In genomic region chr1:26368006-26368405, GRCh38 we compare ENCODE assay signal across 23 cellular contexts. TPM values are rescaled to one million over a fixed set of nuclear protein-coding genes. Genes with fewer than 3 reads are reported as not detected.
A peak's percentile ranks its signal among the peaks of the same experiment; 100 is the strongest.
DNase-seq lines count a peak whose midpoint lies in the region; ATAC-seq, FAIRE-seq and TF ChIP-seq lines count a peak whose summit lies in the region.
"Had no signal": no experiment of that assay in that cellular context is flagged by ENCODE, and none has a peak within 500 bp of the region (broad histone marks: within the 10 kb centered on the region; RNA-seq: fewer than 3 reads in every experiment).

No MANE protein-coding gene starts in this region.

- DNase-seq in HepG2 (ENCODE audit: low spot score), result no peak
- no peak for DNase-seq in right lobe of liver
- no peak for DNase-seq in GM13977 (ENCODE audit: low spot score)
- DNase-seq in activated naive CD8-positive, alpha-beta T cell treated with anti-CD3 and anti-CD28 coated beads, Interleukin-2, amount 50 U/mL, for 24 hours, result no peak
- no peak for DNase-seq in neural crest cell (ENCODE audit: low read depth, low spot score)
- DNase-seq in SIG-M5 treated with dmso at 0.1 percent for 504 hours (lab: John Stamatoyannopoulos, UW; ENCODE audit: unreplicated experiment), result no peak
- DNase-seq: C1 segment of cervical spinal cord, GOT3, IMR-90, NCI-H1048, NCI-H1417, NCI-H1694, NCI-H2081, NCI-H2227 treated with DMSO at 0.1 percent for 48 hours, NCI-H526 treated with DMSO at 0.1 percent for 48 hours, SHP77 treated with DMSO at 0.1 percent for 48 hours had no signal

- no peaks in the 10 kb centered on the region for H3K36me3 Mint-ChIP-seq in activated naive CD8-positive, alpha-beta T cell treated with anti-CD3 and anti-CD28 coated beads, Interleukin-2, amount 50 U/mL, for 24 hours (ENCODE audit: low read depth)
- H3K36me3 Mint-ChIP-seq in neural crest cell (ENCODE audit: low read depth), result no peaks in the 10 kb centered on the region

- peaks cover 5% of the 10 kb centered on the region for H3K27me3 Mint-ChIP-seq in activated naive CD8-positive, alpha-beta T cell treated with anti-CD3 and anti-CD28 coated beads, Interleukin-2, amount 50 U/mL, for 24 hours
- H3K27me3 Mint-ChIP-seq in neural crest cell (ENCODE audit: low read depth), result peaks cover 3% of the 10 kb centered on the region

- TF ChIP-seq RAD21 in HepG2 (CRISPR knock-in tag; IDR thresholded peaks at IDR 0.05), result no peak

- no peak for FAIRE-seq in HepG2 (lab: Jason Lieb, UNC)

- no peak for TF ChIP-seq EP300 in HepG2 (IDR thresholded peaks at IDR 0.05; ENCODE audit: low read depth in 2 of 2, low read length in 2 of 2)
- TF ChIP-seq EP300 in HepG2 (CRISPR knock-in tag; IDR thresholded peaks at IDR 0.05; ENCODE audit: borderline replicate concordance), result no peak

- no peaks in the 10 kb centered on the region for H4K20me1 ChIP-seq in HepG2 (ENCODE audit: insufficient read depth, low read length)

- in situ Hi-C loops in HepG2 (cut with HindIII; ENCODE audit: extremely low pct_ligation_motif_present, low pct_unique_long_range_greater_than_20kb), result no loop called here
- in situ Hi-C loops in GM13977 (cut with MboI; ENCODE audit: low pct_unique_long_range_greater_than_20kb, low sequenced_read_pairs, unreplicated experiment), result no loop called here

- H3K79me2 ChIP-seq in HepG2 (ENCODE audit: insufficient read depth, low read length), result no peaks in the 10 kb centered on the region

- no peak overlapping the region for H3K4me2 ChIP-seq in HepG2 (ENCODE audit: low read depth, low read length)
- H3K4me2 ChIP-seq: KMS-11 had no signal

- TF ChIP-seq POLR2A in HepG2 (IDR thresholded peaks at IDR 0.05; ENCODE audit: insufficient read depth in 1 of 2, low read depth in 2 of 2, low read length in 2 of 2), result no peak
- no peak for TF ChIP-seq POLR2A in right lobe of liver (IDR thresholded peaks at IDR 0.05)

- no peak overlapping the region for H3K9ac ChIP-seq in HepG2 (ENCODE audit: insufficient read depth, low read depth, low read length)
- H3K9ac ChIP-seq: KMS-11 had no signal

- intact Hi-C loops in HepG2 (cut with micrococcal nuclease; ENCODE audit: unreplicated experiment), result no loop called here
- intact Hi-C loops in right lobe of liver (cut with DNase I), result loop anchor here (10.0 kb wide), 2 partner anchors 73 to 83 kb away; partner anchors contain the start of gene SH3BGRL3 (in 1 of the 2)

- H2AFZ ChIP-seq in HepG2 (ENCODE audit: low read length), result no peak overlapping the region

- no peak overlapping the region for H3K4me3 Mint-ChIP-seq in activated naive CD8-positive, alpha-beta T cell treated with anti-CD3 and anti-CD28 coated beads, Interleukin-2, amount 50 U/mL, for 24 hours
- no peak overlapping the region for H3K4me3 Mint-ChIP-seq in neural crest cell

- ATAC-seq in HepG2 (no peak), right lobe of liver (no peak), GM21423 (IDR thresholded peaks at IDR 0.05; ENCODE audit: unreplicated experiment) (no peak)
- ATAC-seq in activated naive CD8-positive, alpha-beta T cell treated with anti-CD3 and anti-CD28 coated beads, Interleukin-2, amount 50 U/mL, for 24 hours, result no peak
- ATAC-seq: HCT116, Panc1 had no signal

- peak; percentile 19; the same call in 1 of the 2 replicates for TF ChIP-seq CTCF in HepG2 (CRISPR knock-in tag; IDR thresholded peaks at IDR 0.05)
- no peak for TF ChIP-seq CTCF in right lobe of liver (IDR thresholded peaks at IDR 0.05)
- peak; percentile 8 for TF ChIP-seq CTCF in GM13977 (IDR thresholded peaks at IDR 0.05; ENCODE audit: extremely low read depth, insufficient read depth, missing control alignments)
- TF ChIP-seq CTCF in neural crest cell (conservative IDR thresholded peaks at IDR 0.05), result no peak

- H3K27me3 ChIP-seq in HepG2 (ENCODE audit: control insufficient read depth in 1 of 2, insufficient read depth in 2 of 2, low read length in 2 of 2) (peaks cover 3 to 7% of the 10 kb centered on the region in 2 experiments; a peak in 2 of 5 replicates), right lobe of liver (no peaks in the 10 kb centered on the region)

- H3K4me3 ChIP-seq in HepG2 (replicated peaks in 1 of 3; ENCODE audit: insufficient read depth in 1 of 3, low read depth in 2 of 3, low read length in 3 of 3) (no peak overlapping the region), right lobe of liver (no peak overlapping the region)
- H3K4me3 ChIP-seq: SK-N-MC had no signal

- CTCF ChIA-PET in HepG2 (lab: Yijun Ruan, JAX; ENCODE audit: low intra/inter-chr PET ratio, low total read pairs), result no interaction called here

- 4% methylated on average over 4 of the region's 4 CpGs for whole genome bisulfite sequencing in HepG2 (ENCODE audit: low lambda C conversion rate)
- WGBS in right lobe of liver (ENCODE audit: insufficient coverage, low coverage, low lambda C conversion rate, missing lambda C conversion rate), result 100% methylated on average over 1 of the region's 4 CpGs

- peak overlapping the region; percentile 36 for H3K27ac Mint-ChIP-seq in activated naive CD8-positive, alpha-beta T cell treated with anti-CD3 and anti-CD28 coated beads, Interleukin-2, amount 50 U/mL, for 24 hours
- peak overlapping the region; percentile 95 for H3K27ac Mint-ChIP-seq in neural crest cell (ENCODE audit: unreplicated experiment)

- H3K27ac ChIP-seq in HepG2 (ENCODE audit: extremely low read length, insufficient read depth, low read length) (no peak overlapping the region), right lobe of liver (no peak overlapping the region)
- H3K27ac ChIP-seq: KMS-11, SK-N-MC had no signal

- H3K9me3 ChIP-seq in HepG2 (ENCODE audit: low read length) (no peaks in the 10 kb centered on the region), right lobe of liver (no peaks in the 10 kb centered on the region)

- no TSS peak for BruUV-seq in HepG2 (replicated peaks; lab: Mats Ljungman, UMichigan)

- no peaks in the 10 kb centered on the region; a peak in 1 of 5 replicates for H3K36me3 ChIP-seq in HepG2 (replicated peaks in 1 of 2; ENCODE audit: control insufficient read depth in 1 of 2, insufficient read depth in 2 of 2, low read length in 2 of 2)
- no peaks in the 10 kb centered on the region for H3K36me3 ChIP-seq in right lobe of liver

- peaks cover 53% of the 10 kb centered on the region for H3K4me1 Mint-ChIP-seq in activated naive CD8-positive, alpha-beta T cell treated with anti-CD3 and anti-CD28 coated beads, Interleukin-2, amount 50 U/mL, for 24 hours
- H3K4me1 Mint-ChIP-seq in neural crest cell, result peaks cover 9% of the 10 kb centered on the region

- peaks cover 25% of the 10 kb centered on the region for H3K4me1 ChIP-seq in HepG2 (ENCODE audit: insufficient read depth, low read length)
- no peaks in the 10 kb centered on the region for H3K4me1 ChIP-seq in right lobe of liver

- peaks cover 4% of the 10 kb centered on the region for H3K9me3 Mint-ChIP-seq in activated naive CD8-positive, alpha-beta T cell treated with anti-CD3 and anti-CD28 coated beads, Interleukin-2, amount 50 U/mL, for 24 hours
- H3K9me3 Mint-ChIP-seq in neural crest cell, result peaks cover 4% of the 10 kb centered on the region

- POLR2A ChIA-PET in HepG2 (lab: Yijun Ruan, JAX), result no interaction called here

RNA-seq across cellular contexts. Expression of gene ZNF683, which starts 4.5 kb away (rescaled TPM):
- total RNA-seq in HepG2 (2016; rRNA removed; fragmentation: Illumina TruSeq; extraction: Trizol) (not detected in 2 replicates), right lobe of liver (under 1 TPM in 1 of 6 experiments, not detected in 5; 0.19 TPM), neural crest cell (not detected in 2 replicates)
- total RNA-seq in HepG2 (2016; cell fraction: cytosol; rRNA removed; fragmentation: Illumina TruSeq; extraction: Trizol; ENCODE audit: low read depth), result not detected in 2 replicates
- not detected in 2 replicates for total RNA-seq in HepG2 (2016; cell fraction: insoluble cytoplasmic fraction; rRNA removed; fragmentation: Illumina TruSeq; extraction: Trizol)
- total RNA-seq in HepG2 (2016; cell fraction: membrane; rRNA removed; fragmentation: Illumina TruSeq; extraction: Trizol), result not detected in 2 replicates
- total RNA-seq in HepG2 (2016; cell fraction: nucleus; rRNA removed; fragmentation: Illumina TruSeq; extraction: Trizol), result not detected in 2 replicates
- not detected in 2 replicates for polyA plus RNA-seq in HepG2 (2011; rRNA removed)
- not detected in 2 replicates for polyA plus RNA-seq in HepG2 (2011; cell fraction: cytosol; rRNA removed)
- not detected in 2 replicates for polyA plus RNA-seq in HepG2 (2011; cell fraction: nucleus; rRNA removed)
- not detected in 2 replicates for polyA plus RNA-seq in HepG2 (2012)
- polyA plus RNA-seq in HepG2 (2016; cell fraction: cytosol; fragmentation: Illumina TruSeq; extraction: Trizol; ENCODE audit: low read depth), result not detected in 2 replicates
- not detected in 2 replicates for polyA plus RNA-seq in HepG2 (2016; cell fraction: insoluble cytoplasmic fraction; fragmentation: Illumina TruSeq; extraction: Trizol; ENCODE audit: low read depth)
- polyA plus RNA-seq in HepG2 (2016; cell fraction: membrane; fragmentation: Illumina TruSeq; extraction: Trizol; ENCODE audit: low read depth), result not detected in 2 replicates
- polyA plus RNA-seq in HepG2 (2016; cell fraction: nucleus; fragmentation: Illumina TruSeq; extraction: Trizol; ENCODE audit: insufficient read depth, low read depth), result not detected in 2 replicates
- polyA minus RNA-seq in HepG2 (2011; rRNA and poly(A)+ RNA removed; ENCODE audit: low replicate concordance), result not detected in 2 replicates
- polyA minus RNA-seq in HepG2 (2011; cell fraction: cytosol; rRNA and poly(A)+ RNA removed), result not detected in 2 replicates
- polyA minus RNA-seq in HepG2 (2011; cell fraction: nucleus; rRNA and poly(A)+ RNA removed), result not detected in 2 replicates
- total RNA-seq: A673, IMR-90, NCI-H460 had no signal
- polyA plus RNA-seq: IMR-90 had no signal

RNA-seq across cellular contexts. Expression of gene CRYBG2, which starts 14.1 kb away (rescaled TPM):
- total RNA-seq in HepG2 (2016; rRNA removed; fragmentation: Illumina TruSeq; extraction: Trizol) (0.39 and 1.3 TPM in 2 replicates), right lobe of liver (1 to 10 TPM in 2 of 6 experiments, under 1 TPM in 1, not detected in 3; 0.81 to 1.9 (median 1.7) TPM), neural crest cell (3.8 and 6.3 TPM in 2 replicates)
- 0.18 TPM in 1 of 2 replicates, not detected in the other for total RNA-seq in HepG2 (2016; cell fraction: cytosol; rRNA removed; fragmentation: Illumina TruSeq; extraction: Trizol; ENCODE audit: low read depth)
- total RNA-seq in HepG2 (2016; cell fraction: insoluble cytoplasmic fraction; rRNA removed; fragmentation: Illumina TruSeq; extraction: Trizol), result 0.86 and 1.1 TPM in 2 replicates
- 0.48 and 0.87 TPM in 2 replicates for total RNA-seq in HepG2 (2016; cell fraction: membrane; rRNA removed; fragmentation: Illumina TruSeq; extraction: Trizol)
- total RNA-seq in HepG2 (2016; cell fraction: nucleus; rRNA removed; fragmentation: Illumina TruSeq; extraction: Trizol), result 2.3 TPM in 2 replicates
- polyA plus RNA-seq in HepG2 (2011; rRNA removed), result 2.9 and 4.7 TPM in 2 replicates
- 2.0 and 2.5 TPM in 2 replicates for polyA plus RNA-seq in HepG2 (2011; cell fraction: cytosol; rRNA removed)
- 16.5 and 19.4 TPM in 2 replicates for polyA plus RNA-seq in HepG2 (2011; cell fraction: nucleus; rRNA removed)
- 2.7 and 3.8 TPM in 2 replicates for polyA plus RNA-seq in HepG2 (2012)
- 0.12 and 0.98 TPM in 2 replicates for polyA plus RNA-seq in HepG2 (2016; cell fraction: cytosol; fragmentation: Illumina TruSeq; extraction: Trizol; ENCODE audit: low read depth)
- polyA plus RNA-seq in HepG2 (2016; cell fraction: insoluble cytoplasmic fraction; fragmentation: Illumina TruSeq; extraction: Trizol; ENCODE audit: low read depth), result 1.7 and 1.8 TPM in 2 replicates
- polyA plus RNA-seq in HepG2 (2016; cell fraction: membrane; fragmentation: Illumina TruSeq; extraction: Trizol; ENCODE audit: low read depth), result 0.48 and 0.79 TPM in 2 replicates
- 3.4 and 8.9 TPM in 2 replicates for polyA plus RNA-seq in HepG2 (2016; cell fraction: nucleus; fragmentation: Illumina TruSeq; extraction: Trizol; ENCODE audit: insufficient read depth, low read depth)
- 3.5 and 7.2 TPM in 2 replicates for polyA minus RNA-seq in HepG2 (2011; rRNA and poly(A)+ RNA removed; ENCODE audit: low replicate concordance)
- polyA minus RNA-seq in HepG2 (2011; cell fraction: cytosol; rRNA and poly(A)+ RNA removed), result 3.4 and 5.1 TPM in 2 replicates
- polyA minus RNA-seq in HepG2 (2011; cell fraction: nucleus; rRNA and poly(A)+ RNA removed), result 7.6 and 9.4 TPM in 2 replicates
- total RNA-seq: A673, IMR-90 had no signal
- polyA plus RNA-seq: IMR-90 had no signal

RNA-seq across cellular contexts. Expression of gene LIN28A, which starts 42.6 kb away (rescaled TPM):
- total RNA-seq in HepG2 (2016; rRNA removed; fragmentation: Illumina TruSeq; extraction: Trizol) (0.04 TPM in 1 of 2 replicates, not detected in the other), right lobe of liver (under 1 TPM in 1 of 6 experiments, not detected in 5; 0.09 TPM), neural crest cell (445 and 455 TPM in 2 replicates)
- not detected in 2 replicates for total RNA-seq in HepG2 (2016; cell fraction: cytosol; rRNA removed; fragmentation: Illumina TruSeq; extraction: Trizol; ENCODE audit: low read depth)
- total RNA-seq in HepG2 (2016; cell fraction: insoluble cytoplasmic fraction; rRNA removed; fragmentation: Illumina TruSeq; extraction: Trizol), result 0.02 TPM in 1 of 2 replicates, not detected in the other
- not detected in 2 replicates for total RNA-seq in HepG2 (2016; cell fraction: membrane; rRNA removed; fragmentation: Illumina TruSeq; extraction: Trizol)
- not detected in 2 replicates for total RNA-seq in HepG2 (2016; cell fraction: nucleus; rRNA removed; fragmentation: Illumina TruSeq; extraction: Trizol)
- 0.01 TPM in 1 of 2 replicates, not detected in the other for polyA plus RNA-seq in HepG2 (2011; rRNA removed)
- 0.01 TPM in 1 of 2 replicates, not detected in the other for polyA plus RNA-seq in HepG2 (2011; cell fraction: cytosol; rRNA removed)
- polyA plus RNA-seq in HepG2 (2011; cell fraction: nucleus; rRNA removed), result 0.05 and 0.07 TPM in 2 replicates
- 0.05 TPM in 1 of 2 replicates, not detected in the other for polyA plus RNA-seq in HepG2 (2012)
- polyA plus RNA-seq in HepG2 (2016; cell fraction: cytosol; fragmentation: Illumina TruSeq; extraction: Trizol; ENCODE audit: low read depth), result not detected in 2 replicates
- not detected in 2 replicates for polyA plus RNA-seq in HepG2 (2016; cell fraction: insoluble cytoplasmic fraction; fragmentation: Illumina TruSeq; extraction: Trizol; ENCODE audit: low read depth)
- not detected in 2 replicates for polyA plus RNA-seq in HepG2 (2016; cell fraction: membrane; fragmentation: Illumina TruSeq; extraction: Trizol; ENCODE audit: low read depth)
- not detected in 2 replicates for polyA plus RNA-seq in HepG2 (2016; cell fraction: nucleus; fragmentation: Illumina TruSeq; extraction: Trizol; ENCODE audit: insufficient read depth, low read depth)
- 0.04 TPM in 1 of 2 replicates, not detected in the other for polyA minus RNA-seq in HepG2 (2011; rRNA and poly(A)+ RNA removed; ENCODE audit: low replicate concordance)
- polyA minus RNA-seq in HepG2 (2011; cell fraction: cytosol; rRNA and poly(A)+ RNA removed), result not detected in 2 replicates
- polyA minus RNA-seq in HepG2 (2011; cell fraction: nucleus; rRNA and poly(A)+ RNA removed), result not detected in 2 replicates
- total RNA-seq: IMR-90, NCI-H460 had no signal
- polyA plus RNA-seq: IMR-90 had no signal

RNA-seq across cellular contexts. Expression of gene CD52, which starts 50.2 kb away (rescaled TPM):
- total RNA-seq in HepG2 (2016; rRNA removed; fragmentation: Illumina TruSeq; extraction: Trizol) (not detected in 2 replicates), right lobe of liver (10 to 100 TPM in 2 of 6 experiments, 1 to 10 TPM in 4; 2.8 to 17.6 (median 8.5) TPM), neural crest cell (not detected in 2 replicates)
- total RNA-seq in HepG2 (2016; cell fraction: cytosol; rRNA removed; fragmentation: Illumina TruSeq; extraction: Trizol; ENCODE audit: low read depth), result not detected in 2 replicates
- not detected in 2 replicates for total RNA-seq in HepG2 (2016; cell fraction: insoluble cytoplasmic fraction; rRNA removed; fragmentation: Illumina TruSeq; extraction: Trizol)
- not detected in 2 replicates for total RNA-seq in HepG2 (2016; cell fraction: membrane; rRNA removed; fragmentation: Illumina TruSeq; extraction: Trizol)
- total RNA-seq in HepG2 (2016; cell fraction: nucleus; rRNA removed; fragmentation: Illumina TruSeq; extraction: Trizol), result not detected in 2 replicates
- 0.32 and 0.93 TPM in 2 replicates for polyA plus RNA-seq in HepG2 (2011; rRNA removed)
- polyA plus RNA-seq in HepG2 (2011; cell fraction: cytosol; rRNA removed), result 0.81 TPM in 2 replicates
- not detected in 2 replicates for polyA plus RNA-seq in HepG2 (2011; cell fraction: nucleus; rRNA removed)
- not detected in 2 replicates for polyA plus RNA-seq in HepG2 (2012)
- polyA plus RNA-seq in HepG2 (2016; cell fraction: cytosol; fragmentation: Illumina TruSeq; extraction: Trizol; ENCODE audit: low read depth), result not detected in 2 replicates
- not detected in 2 replicates for polyA plus RNA-seq in HepG2 (2016; cell fraction: insoluble cytoplasmic fraction; fragmentation: Illumina TruSeq; extraction: Trizol; ENCODE audit: low read depth)
- polyA plus RNA-seq in HepG2 (2016; cell fraction: membrane; fragmentation: Illumina TruSeq; extraction: Trizol; ENCODE audit: low read depth), result not detected in 2 replicates
- not detected in 2 replicates for polyA plus RNA-seq in HepG2 (2016; cell fraction: nucleus; fragmentation: Illumina TruSeq; extraction: Trizol; ENCODE audit: insufficient read depth, low read depth)
- polyA minus RNA-seq in HepG2 (2011; rRNA and poly(A)+ RNA removed; ENCODE audit: low replicate concordance), result 0.44 and 1.2 TPM in 2 replicates
- not detected in 2 replicates for polyA minus RNA-seq in HepG2 (2011; cell fraction: cytosol; rRNA and poly(A)+ RNA removed)
- polyA minus RNA-seq in HepG2 (2011; cell fraction: nucleus; rRNA and poly(A)+ RNA removed), result not detected in 2 replicates
- total RNA-seq: A673, IMR-90, NCI-H460 had no signal

Comparison
In these comparisons a context has a peak if more than half of its experiments do, and no peak if none do; other contexts are left out.
1. CTCF ChIP-seq: peak in HepG2 (single experiment) and GM13977 (single experiment); none in right lobe of liver (0 of 4) and neural crest cell (single experiment).
2. RNA of gene LIN28A, which starts 42.6 kb away (total RNA-seq): 445 to 455 TPM in neural crest cell; 0.02 to 0.04 TPM in HepG2 and 0.09 TPM in right lobe of liver; every median in the first group is over 100 times any median in the second.